ENCODE assay signal across 8 cellular contexts in the genomic region with DNA sequence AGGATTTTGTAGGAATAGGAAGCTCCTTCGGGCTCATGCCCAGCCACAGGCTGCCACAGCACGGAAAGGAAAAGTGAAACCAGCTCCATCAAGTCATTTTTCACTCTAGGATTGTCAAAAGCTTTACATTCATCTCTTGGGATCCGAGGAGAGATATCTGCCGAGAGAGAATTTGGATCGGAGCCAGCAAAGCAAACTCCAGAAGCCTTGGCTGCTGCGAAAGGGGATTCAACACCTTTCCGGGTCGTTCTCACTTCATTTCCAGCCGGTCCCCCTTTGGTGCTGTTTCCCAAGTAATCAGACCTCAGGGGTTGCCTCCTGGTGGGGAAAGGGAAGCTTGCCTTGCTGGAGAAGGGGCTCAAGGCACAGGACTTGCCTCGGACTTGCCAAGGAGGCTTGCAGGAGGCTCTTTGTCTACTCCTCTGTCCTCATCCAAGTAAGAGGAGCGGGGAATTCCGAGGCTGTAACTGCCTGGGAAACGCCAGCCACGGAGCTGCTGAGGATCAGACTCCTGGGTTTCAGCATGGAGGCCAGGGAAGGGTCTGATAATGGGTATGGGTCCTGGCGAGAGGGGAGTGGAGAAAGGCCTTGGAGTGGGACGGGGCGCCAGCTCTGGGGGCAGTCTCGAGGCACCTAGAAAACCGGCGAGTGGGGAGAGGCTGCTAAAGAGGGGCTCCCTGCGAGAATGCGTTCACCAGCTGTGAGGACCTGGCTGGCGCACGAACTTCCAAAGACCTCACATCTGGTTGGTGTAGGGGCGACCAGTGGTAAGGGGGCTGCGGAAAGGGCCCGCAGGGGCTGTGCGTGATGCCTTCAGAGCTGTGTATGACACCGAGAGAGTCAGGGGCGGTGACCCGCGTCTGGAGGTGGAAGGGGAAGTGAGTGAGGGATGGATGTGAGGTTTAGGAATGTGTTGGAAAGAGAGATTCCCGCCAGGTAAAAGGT. TPM values are rescaled to one million over a fixed set of nuclear protein-coding genes. Genes with fewer than 3 reads are reported as not detected.
DNase-seq lines count a peak whose midpoint lies in the region; ATAC-seq and TF ChIP-seq lines count a peak whose summit lies in the region.

No MANE protein-coding gene starts in this region.

- H3K4me2 ChIP-seq in parathyroid adenoma (ENCODE audit: low read length) = peak overlapping the region; percentile 100

- H3K27me3 ChIP-seq in cardiac muscle cell = peaks cover 76% of the 10 kb centered on the region
- no peaks in the 10 kb centered on the region for H3K27me3 ChIP-seq in parathyroid adenoma (ENCODE audit: control insufficient read depth, insufficient read depth, low read length)

- H3K4me3 Mint-ChIP-seq in activated naive CD8-positive, alpha-beta T cell = peak overlapping the region; percentile 87

- H3K27ac Mint-ChIP-seq in activated naive CD8-positive, alpha-beta T cell = peak overlapping the region; percentile 83

- H3K9ac ChIP-seq in parathyroid adenoma = no peak overlapping the region

- no peaks in the 10 kb centered on the region for H3K79me2 ChIP-seq in parathyroid adenoma

- DNase-seq in NCI-H1436 (lab: John Stamatoyannopoulos, UW) (peak; percentile 24), NCI-H1436 treated with DMSO at 0.1 percent for 48 hours (lab: John Stamatoyannopoulos, UW) (no peak), NCI-H226 (peak; percentile 43), cardiac muscle cell (ENCODE audit: low read depth in 1 of 2, low spot score in 1 of 2) (peak in 1 of 2 donors; percentile 75)
- DNase-seq in effector CD8-positive, alpha-beta T cell (lab: John Stamatoyannopoulos, UW) = no peak

- H3K27ac ChIP-seq in cardiac muscle cell (no peak overlapping the region), parathyroid adenoma (no peak overlapping the region)

- peak; percentile 35 for TF ChIP-seq CTCF in cardiac muscle cell (IDR thresholded peaks at IDR 0.05; ENCODE audit: low read depth, low read length)
- no peak for TF ChIP-seq CTCF in parathyroid adenoma (IDR thresholded peaks at IDR 0.05)

- peak overlapping the region; percentile 7 for H3K4me3 ChIP-seq in cardiac muscle cell
- peak overlapping the region; percentile 83 for H3K4me3 ChIP-seq in parathyroid adenoma (ENCODE audit: low read depth, low read length)

- H3K36me3 ChIP-seq in cardiac muscle cell = no peaks in the 10 kb centered on the region
- H3K36me3 ChIP-seq in parathyroid adenoma (ENCODE audit: control insufficient read depth, insufficient read depth, low read length) = no peaks in the 10 kb centered on the region

- H3K4me1 ChIP-seq in cardiac muscle cell (ENCODE audit: low read depth) = no peaks in the 10 kb centered on the region
- H3K4me1 ChIP-seq in parathyroid adenoma = peaks cover 12% of the 10 kb centered on the region

- H3K9me3 ChIP-seq in cardiac muscle cell (ENCODE audit: low read depth) (no peaks in the 10 kb centered on the region), parathyroid adenoma (ENCODE audit: control insufficient read depth, low read length) (no peaks in the 10 kb centered on the region)

- H3K9me3 Mint-ChIP-seq in activated naive CD8-positive, alpha-beta T cell (ENCODE audit: low read depth) = no peaks in the 10 kb centered on the region

- peaks cover 25% of the 10 kb centered on the region for H3K4me1 Mint-ChIP-seq in activated naive CD8-positive, alpha-beta T cell (ENCODE audit: low read depth)

- peak overlapping the region; percentile 95 for H2AFZ ChIP-seq in parathyroid adenoma

- no peak for ATAC-seq in HG02678 (IDR thresholded peaks at IDR 0.05; ENCODE audit: unreplicated experiment)

- peaks cover 14% of the 10 kb centered on the region for H3K27me3 Mint-ChIP-seq in activated naive CD8-positive, alpha-beta T cell

- H3K36me3 Mint-ChIP-seq in activated naive CD8-positive, alpha-beta T cell = no peaks in the 10 kb centered on the region

RNA-seq across cellular contexts. Expression of gene ETV7, which starts 0.7 kb away (rescaled TPM):
- total RNA-seq in cardiac muscle cell = 0.14 TPM in 1 of 2 replicates, not detected in the other
- polyA plus RNA-seq in cardiac muscle cell = 0.28 TPM in 1 of 2 replicates, not detected in the other

RNA-seq across cellular contexts. Expression of gene BNIP5, which starts 50.1 kb away (rescaled TPM):
- 0.12 TPM in 1 of 2 replicates, not detected in the other for total RNA-seq in cardiac muscle cell
- polyA plus RNA-seq in cardiac muscle cell = not detected in 2 replicates

RNA-seq across cellular contexts. Expression of gene PXT1, which starts 55.9 kb away (rescaled TPM):
- total RNA-seq in cardiac muscle cell = not detected in 2 replicates
- 0.31 and 0.45 TPM in 2 replicates for polyA plus RNA-seq in cardiac muscle cell

RNA-seq across cellular contexts. Expression of gene KCTD20, which starts 56.0 kb away (rescaled TPM):
- 23.7 and 25.5 TPM in 2 replicates for total RNA-seq in cardiac muscle cell
- polyA plus RNA-seq in cardiac muscle cell = 22.0 and 28.0 TPM in 2 replicates

Comparison
In these comparisons a context has a peak if more than half of its experiments do, and no peak if none do; other contexts are left out.
1. DNase-seq: peak in NCI-H1436 (single experiment) and NCI-H226 (single experiment); none in NCI-H1436 treated with DMSO at 0.1 percent for 48 hours (single experiment) and effector CD8-positive, alpha-beta T cell (single experiment).